Comparison of ENCODE assay signal across 20 cellular contexts in genomic region chr6:170005680-170006470, GRCh38.
DNase-seq lines count a peak whose midpoint lies in the region; ATAC-seq and TF ChIP-seq lines count a peak whose summit lies in the region.
"Had no signal": no experiment of that assay in that cellular context is flagged by ENCODE, and none has a peak within 500 bp of the region (broad histone marks: within the 10 kb centered on the region; RNA-seq: fewer than 3 reads in every experiment).

No MANE protein-coding gene starts in this region.

- no peaks in the 10 kb centered on the region for H3K4me1 Mint-ChIP-seq in activated CD4-positive, alpha-beta memory T cell treated with anti-CD3 and anti-CD28 coated beads for 36 hours (ENCODE audit: low read depth)
- H3K4me1 Mint-ChIP-seq in activated CD4-positive, alpha-beta memory T cell treated with anti-CD3 and anti-CD28 coated beads, Interleukin-2, amount 10 ng/mL, durations not matched to agents 7 days and 5 days = no peaks in the 10 kb centered on the region
- peaks cover 8% of the 10 kb centered on the region for H3K4me1 Mint-ChIP-seq in activated naive CD8-positive, alpha-beta T cell (ENCODE audit: low read depth)

- H3K27me3 ChIP-seq in A673 (replicated peaks; ENCODE audit: insufficient read depth, low read depth, low read length, poor library complexity) = no peaks in the 10 kb centered on the region
- H3K27me3 ChIP-seq in upper lobe of right lung = no peaks in the 10 kb centered on the region

- BruUV-seq in A673 (replicated peaks; lab: Mats Ljungman, UMichigan) = no TSS peak

- peaks cover 10% of the 10 kb centered on the region for H3K9me3 ChIP-seq in A673 (ENCODE audit: low read depth, low read length, poor library complexity, severe bottlenecking)
- no peaks in the 10 kb centered on the region for H3K9me3 ChIP-seq in upper lobe of right lung

- no peaks in the 10 kb centered on the region for H3K4me1 ChIP-seq in A673 (ENCODE audit: insufficient read depth, low read length, poor library complexity, severe bottlenecking)
- H3K4me1 ChIP-seq in upper lobe of right lung = peaks cover 3% of the 10 kb centered on the region

- H3K36me3 ChIP-seq in A673 (ENCODE audit: insufficient read depth, low read length, poor library complexity, severe bottlenecking) (no peaks in the 10 kb centered on the region), upper lobe of right lung (no peaks in the 10 kb centered on the region)

- H3K27ac ChIP-seq in A673 (ENCODE audit: low read depth, low read length, poor library complexity, severe bottlenecking) = no peak overlapping the region
- no peak overlapping the region for H3K27ac ChIP-seq in upper lobe of right lung
- H3K27ac ChIP-seq: KMS-11 had no signal

- peaks cover 2% of the 10 kb centered on the region for H3K27me3 Mint-ChIP-seq in activated CD4-positive, alpha-beta memory T cell treated with anti-CD3 and anti-CD28 coated beads for 36 hours
- peaks cover 2% of the 10 kb centered on the region for H3K27me3 Mint-ChIP-seq in activated CD4-positive, alpha-beta memory T cell treated with anti-CD3 and anti-CD28 coated beads, Interleukin-2, amount 10 ng/mL, durations not matched to agents 7 days and 5 days
- peaks cover 5% of the 10 kb centered on the region for H3K27me3 Mint-ChIP-seq in activated naive CD8-positive, alpha-beta T cell
- H3K27me3 Mint-ChIP-seq: CD4-positive, CD25-positive, alpha-beta regulatory T cell had no signal

- no peak overlapping the region for H3K4me3 ChIP-seq in A673 (ENCODE audit: low read depth, low read length, poor library complexity, severe bottlenecking)
- no peak overlapping the region for H3K4me3 ChIP-seq in upper lobe of right lung
- H3K4me3 ChIP-seq: GM12878 had no signal

- DNase-seq in activated CD4-positive, alpha-beta memory T cell treated with anti-CD3 and anti-CD28 coated beads for 36 hours = peak; percentile 3
- no peak for DNase-seq in activated CD4-positive, alpha-beta memory T cell treated with anti-CD3 and anti-CD28 coated beads, Interleukin-2, amount 10 ng/mL, durations not matched to agents 7 days and 5 days
- peak; percentile 79 for DNase-seq in mesenteric fat pad (ENCODE audit: low spot score)
- DNase-seq in stimulated activated naive CD8-positive, alpha-beta T cell treated with anti-CD3 and anti-CD28 coated beads, Interleukin-15, Interleukin-2, amounts not matched to agents 100 U/mL and 50 U/mL, for 24 hours = peak; percentile 1
- DNase-seq in A673 (ENCODE audit: low spot score) = no peak
- no peak for DNase-seq in upper lobe of right lung
- DNase-seq: Calu3; CD4-positive, CD25-positive, alpha-beta regulatory T cell; HFFc6; NCI-H1105 treated with DMSO at 0.1 percent for 48 hours; NCI-H187 treated with DMSO at 0.1 percent for 48 hours; NCI-H2171; NCI-H446 treated with DMSO at 0.1 percent for 48 hours; NCI-H748 treated with DMSO at 0.1 percent for 48 hours had no signal

- TF ChIP-seq CTCF in A673 (conservative IDR thresholded peaks at IDR 0.05; ENCODE audit: low read depth, low read length) (no peak), upper lobe of right lung (IDR thresholded peaks at IDR 0.05) (no peak)

- peaks cover 10% of the 10 kb centered on the region for H3K36me3 Mint-ChIP-seq in activated CD4-positive, alpha-beta memory T cell treated with anti-CD3 and anti-CD28 coated beads for 36 hours
- H3K36me3 Mint-ChIP-seq in activated CD4-positive, alpha-beta memory T cell treated with anti-CD3 and anti-CD28 coated beads, Interleukin-2, amount 10 ng/mL, durations not matched to agents 7 days and 5 days (ENCODE audit: low read depth) = peaks cover 5% of the 10 kb centered on the region
- peaks cover 21% of the 10 kb centered on the region for H3K36me3 Mint-ChIP-seq in activated naive CD8-positive, alpha-beta T cell
- H3K36me3 Mint-ChIP-seq: CD4-positive, CD25-positive, alpha-beta regulatory T cell had no signal

- intact Hi-C loops in activated CD4-positive, alpha-beta memory T cell treated with anti-CD3 and anti-CD28 coated beads for 36 hours (cut with micrococcal nuclease) = no loop called here
- intact Hi-C loops in A673 (cut with micrococcal nuclease; ENCODE audit: unreplicated experiment) (no loop called here), upper lobe of right lung (cut with DNase I) (no loop called here)

- ATAC-seq in stimulated activated naive CD8-positive, alpha-beta T cell treated with anti-CD3 and anti-CD28 coated beads, Interleukin-15, Interleukin-2, amounts not matched to agents 100 U/mL and 50 U/mL, for 24 hours = no peak
- ATAC-seq in GM21515 (IDR thresholded peaks at IDR 0.05; ENCODE audit: unreplicated experiment) (no peak), upper lobe of right lung (no peak)
- ATAC-seq: GM12878, Panc1, Right ventricle myocardium inferior had no signal

- H3K27ac Mint-ChIP-seq in activated CD4-positive, alpha-beta memory T cell treated with anti-CD3 and anti-CD28 coated beads for 36 hours = no peak overlapping the region
- H3K27ac Mint-ChIP-seq in activated CD4-positive, alpha-beta memory T cell treated with anti-CD3 and anti-CD28 coated beads, Interleukin-2, amount 10 ng/mL, durations not matched to agents 7 days and 5 days = no peak overlapping the region
- H3K27ac Mint-ChIP-seq in activated naive CD8-positive, alpha-beta T cell = peak overlapping the region; percentile 73
- H3K27ac Mint-ChIP-seq: CD4-positive, CD25-positive, alpha-beta regulatory T cell; HFFc6 had no signal

- H3K4me3 Mint-ChIP-seq in activated CD4-positive, alpha-beta memory T cell treated with anti-CD3 and anti-CD28 coated beads for 36 hours = no peak overlapping the region
- no peak overlapping the region for H3K4me3 Mint-ChIP-seq in activated CD4-positive, alpha-beta memory T cell treated with anti-CD3 and anti-CD28 coated beads, Interleukin-2, amount 10 ng/mL, durations not matched to agents 7 days and 5 days
- H3K4me3 Mint-ChIP-seq in activated naive CD8-positive, alpha-beta T cell = no peak overlapping the region
- H3K4me3 Mint-ChIP-seq: CD4-positive, CD25-positive, alpha-beta regulatory T cell; HFFc6 had no signal

- CTCF ChIA-PET in activated CD4-positive, alpha-beta memory T cell treated with anti-CD3 and anti-CD28 coated beads for 36 hours (lab: Charles Lee) = no interaction called here
- CTCF ChIA-PET in activated CD4-positive, alpha-beta memory T cell treated with anti-CD3 and anti-CD28 coated beads, Interleukin-2, amount 10 ng/mL, durations not matched to agents 7 days and 5 days (lab: Charles Lee) = no interaction called here
- CTCF ChIA-PET in A673 (lab: Charles Lee) = no interaction called here

- H3K9me3 Mint-ChIP-seq in activated CD4-positive, alpha-beta memory T cell treated with anti-CD3 and anti-CD28 coated beads for 36 hours = peaks cover 38% of the 10 kb centered on the region
- H3K9me3 Mint-ChIP-seq in activated CD4-positive, alpha-beta memory T cell treated with anti-CD3 and anti-CD28 coated beads, Interleukin-2, amount 10 ng/mL, durations not matched to agents 7 days and 5 days = peaks cover 33% of the 10 kb centered on the region
- peaks cover 12% of the 10 kb centered on the region for H3K9me3 Mint-ChIP-seq in activated naive CD8-positive, alpha-beta T cell (ENCODE audit: low read depth)

- POLR2A ChIA-PET in activated CD4-positive, alpha-beta memory T cell treated with anti-CD3 and anti-CD28 coated beads for 36 hours (lab: Charles Lee) = no interaction called here
- POLR2A ChIA-PET in activated CD4-positive, alpha-beta memory T cell treated with anti-CD3 and anti-CD28 coated beads, Interleukin-2, amount 10 ng/mL, durations not matched to agents 7 days and 5 days (lab: Charles Lee) = no interaction called here
- POLR2A ChIA-PET in A673 (lab: Charles Lee; ENCODE audit: low non-redundant PET) = no interaction called here

Comparison
In these comparisons a context has a peak if more than half of its experiments do, and no peak if none do; other contexts are left out.
1. DNase-seq: peak in activated CD4-positive, alpha-beta memory T cell treated with anti-CD3 and anti-CD28 coated beads for 36 hours (single experiment), mesenteric fat pad (single experiment) and stimulated activated naive CD8-positive, alpha-beta T cell treated with anti-CD3 and anti-CD28 coated beads, Interleukin-15, Interleukin-2, amounts not matched to agents 100 U/mL and 50 U/mL, for 24 hours (single experiment); none in activated CD4-positive, alpha-beta memory T cell treated with anti-CD3 and anti-CD28 coated beads, Interleukin-2, amount 10 ng/mL, durations not matched to agents 7 days and 5 days (single experiment), A673 (single experiment) and upper lobe of right lung (single experiment).